In the genomic region with DNA sequence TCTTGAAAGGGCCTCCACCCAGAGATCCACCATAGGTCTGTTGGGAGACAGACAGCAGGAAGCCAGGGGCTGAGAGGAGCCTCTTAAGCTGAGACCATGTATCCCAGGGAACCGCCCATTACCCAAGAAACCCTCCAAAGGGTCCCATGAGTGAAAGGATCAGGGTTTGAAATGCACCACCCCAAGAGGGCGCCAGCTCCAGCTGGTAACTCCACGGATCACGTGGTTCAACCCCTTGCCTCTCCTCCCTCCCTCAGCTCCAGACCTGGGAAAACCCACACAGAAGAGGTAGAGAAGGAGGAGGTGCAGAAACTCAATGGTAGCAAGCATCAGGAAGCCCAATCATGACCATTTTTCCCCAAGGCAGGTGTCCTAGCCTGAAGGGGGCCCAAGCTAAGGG, we compare ENCODE assay signal across 1 cellular context.
TF ChIP-seq lines count a peak whose summit lies in the region.

No MANE protein-coding gene starts in this region.

TF ChIP-seq in K562, 482 proteins besides CTCF, POLR2A, EP300 and RAD21 (continued from another document):
- TF ChIP-seq, protein P1, sequence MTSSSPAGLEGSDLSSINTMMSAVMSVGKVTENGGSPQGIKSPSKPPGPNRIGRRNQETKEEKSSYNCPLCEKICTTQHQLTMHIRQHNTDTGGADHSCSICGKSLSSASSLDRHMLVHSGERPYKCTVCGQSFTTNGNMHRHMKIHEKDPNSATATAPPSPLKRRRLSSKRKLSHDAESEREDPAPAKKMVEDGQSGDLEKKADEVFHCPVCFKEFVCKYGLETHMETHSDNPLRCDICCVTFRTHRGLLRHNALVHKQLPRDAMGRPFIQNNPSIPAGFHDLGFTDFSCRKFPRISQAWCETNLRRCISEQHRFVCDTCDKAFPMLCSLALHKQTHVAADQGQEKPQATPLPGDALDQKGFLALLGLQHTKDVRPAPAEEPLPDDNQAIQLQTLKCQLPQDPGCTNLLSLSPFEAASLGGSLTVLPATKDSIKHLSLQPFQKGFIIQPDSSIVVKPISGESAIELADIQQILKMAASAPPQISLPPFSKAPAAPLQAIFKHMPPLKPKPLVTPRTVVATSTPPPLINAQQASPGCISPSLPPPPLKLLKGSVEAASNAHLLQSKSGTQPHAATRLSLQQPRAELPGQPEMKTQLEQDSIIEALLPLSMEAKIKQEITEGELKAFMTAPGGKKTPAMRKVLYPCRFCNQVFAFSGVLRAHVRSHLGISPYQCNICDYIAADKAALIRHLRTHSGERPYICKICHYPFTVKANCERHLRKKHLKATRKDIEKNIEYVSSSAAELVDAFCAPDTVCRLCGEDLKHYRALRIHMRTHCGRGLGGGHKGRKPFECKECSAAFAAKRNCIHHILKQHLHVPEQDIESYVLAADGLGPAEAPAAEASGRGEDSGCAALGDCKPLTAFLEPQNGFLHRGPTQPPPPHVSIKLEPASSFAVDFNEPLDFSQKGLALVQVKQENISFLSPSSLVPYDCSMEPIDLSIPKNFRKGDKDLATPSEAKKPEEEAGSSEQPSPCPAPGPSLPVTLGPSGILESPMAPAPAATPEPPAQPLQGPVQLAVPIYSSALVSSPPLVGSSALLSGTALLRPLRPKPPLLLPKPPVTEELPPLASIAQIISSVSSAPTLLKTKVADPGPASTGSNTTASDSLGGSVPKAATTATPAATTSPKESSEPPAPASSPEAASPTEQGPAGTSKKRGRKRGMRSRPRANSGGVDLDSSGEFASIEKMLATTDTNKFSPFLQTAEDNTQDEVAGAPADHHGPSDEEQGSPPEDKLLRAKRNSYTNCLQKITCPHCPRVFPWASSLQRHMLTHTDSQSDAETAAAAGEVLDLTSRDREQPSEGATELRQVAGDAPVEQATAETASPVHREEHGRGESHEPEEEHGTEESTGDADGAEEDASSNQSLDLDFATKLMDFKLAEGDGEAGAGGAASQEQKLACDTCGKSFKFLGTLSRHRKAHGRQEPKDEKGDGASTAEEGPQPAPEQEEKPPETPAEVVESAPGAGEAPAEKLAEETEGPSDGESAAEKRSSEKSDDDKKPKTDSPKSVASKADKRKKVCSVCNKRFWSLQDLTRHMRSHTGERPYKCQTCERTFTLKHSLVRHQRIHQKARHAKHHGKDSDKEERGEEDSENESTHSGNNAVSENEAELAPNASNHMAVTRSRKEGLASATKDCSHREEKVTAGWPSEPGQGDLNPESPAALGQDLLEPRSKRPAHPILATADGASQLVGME (CRISPR knock-in tag; IDR thresholded peaks at IDR 0.05), result no peak
- TF ChIP-seq TOE1 (IDR thresholded peaks at IDR 0.05; ENCODE audit: borderline replicate concordance), result peak; percentile 38; the same call in 1 of the 2 replicates
- TF ChIP-seq TOE1 (CRISPR knock-in tag; IDR thresholded peaks at IDR 0.05; ENCODE audit: borderline replicate concordance, low read depth), result no peak
- no peak for TF ChIP-seq CEBPB (tag; IDR thresholded peaks at IDR 0.05)
- no peak for TF ChIP-seq CREM (IDR thresholded peaks at IDR 0.05; ENCODE audit: low read depth)
- TF ChIP-seq, protein P2, sequence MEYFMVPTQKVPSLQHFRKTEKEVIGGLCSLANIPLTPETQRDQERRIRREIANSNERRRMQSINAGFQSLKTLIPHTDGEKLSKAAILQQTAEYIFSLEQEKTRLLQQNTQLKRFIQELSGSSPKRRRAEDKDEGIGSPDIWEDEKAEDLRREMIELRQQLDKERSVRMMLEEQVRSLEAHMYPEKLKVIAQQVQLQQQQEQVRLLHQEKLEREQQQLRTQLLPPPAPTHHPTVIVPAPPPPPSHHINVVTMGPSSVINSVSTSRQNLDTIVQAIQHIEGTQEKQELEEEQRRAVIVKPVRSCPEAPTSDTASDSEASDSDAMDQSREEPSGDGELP (CRISPR knock-in tag; IDR thresholded peaks at IDR 0.05; ENCODE audit: borderline replicate concordance), result no peak
- TF ChIP-seq, protein P3, sequence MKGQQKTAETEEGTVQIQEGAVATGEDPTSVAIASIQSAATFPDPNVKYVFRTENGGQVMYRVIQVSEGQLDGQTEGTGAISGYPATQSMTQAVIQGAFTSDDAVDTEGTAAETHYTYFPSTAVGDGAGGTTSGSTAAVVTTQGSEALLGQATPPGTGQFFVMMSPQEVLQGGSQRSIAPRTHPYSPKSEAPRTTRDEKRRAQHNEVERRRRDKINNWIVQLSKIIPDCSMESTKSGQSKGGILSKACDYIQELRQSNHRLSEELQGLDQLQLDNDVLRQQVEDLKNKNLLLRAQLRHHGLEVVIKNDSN (CRISPR knock-in tag; IDR thresholded peaks at IDR 0.05), result peak; percentile 62
